Comparison of ENCODE assay signal across 12 cellular contexts in genomic region chr2:205708231-205708631, GRCh38. TPM values are rescaled to one million over a fixed set of nuclear protein-coding genes. Genes with fewer than 3 reads are reported as not detected.
A peak's percentile ranks its signal among the peaks of the same experiment; 100 is the strongest.
DNase-seq lines count a peak whose midpoint lies in the region; ATAC-seq and TF ChIP-seq lines count a peak whose summit lies in the region.
"Had no signal": no experiment of that assay in that cellular context is flagged by ENCODE, and none has a peak within 500 bp of the region (broad histone marks: within the 10 kb centered on the region; RNA-seq: fewer than 3 reads in every experiment).

No MANE protein-coding gene starts in this region.

- no peaks in the 10 kb centered on the region for H3K27me3 Mint-ChIP-seq in stimulated activated naive B cell treated with anti-CD40 and anti-IgM and Interleukin-4, amounts not matched to agents 10 μg/mL and 1 μg/mL and 100 μg/mL, for 72 hours

- H3K4me3 ChIP-seq in colonic mucosa (no peak overlapping the region), right lobe of liver (no peak overlapping the region)
- H3K4me3 ChIP-seq: lung had no signal

- no peak overlapping the region for H3K27ac Mint-ChIP-seq in stimulated activated naive B cell treated with anti-CD40 and anti-IgM and Interleukin-4, amounts not matched to agents 10 μg/mL and 1 μg/mL and 100 μg/mL, for 72 hours
- H3K27ac Mint-ChIP-seq: activated naive CD4-positive, alpha-beta T cell treated with anti-CD3 and anti-CD28 coated beads for 36 hours had no signal

- H3K27ac ChIP-seq in colonic mucosa: peak overlapping the region; percentile 74
- peak overlapping the region in 1 of 3 donors; percentile 67 for H3K27ac ChIP-seq in right lobe of liver

- peak; percentile 31 to 62 (median 58) for ATAC-seq in right lobe of liver
- ATAC-seq in stimulated activated naive B cell treated with anti-CD40 and anti-IgM and Interleukin-4, amounts not matched to agents 10 μg/mL and 1 μg/mL and 100 μg/mL, for 72 hours (replicated peaks): no peak
- ATAC-seq in left colon: no peak
- ATAC-seq in GM21619 (IDR thresholded peaks at IDR 0.05; ENCODE audit: unreplicated experiment): no peak

- intact Hi-C loops in colonic mucosa (cut with DNase I): no loop called here
- intact Hi-C loops in right lobe of liver (cut with DNase I): no loop called here
- intact Hi-C loops in left colon (cut with DNase I, micrococcal nuclease): no loop called here

- H3K4me3 Mint-ChIP-seq in stimulated activated naive B cell treated with anti-CD40 and anti-IgM and Interleukin-4, amounts not matched to agents 10 μg/mL and 1 μg/mL and 100 μg/mL, for 72 hours: no peak overlapping the region
- H3K4me3 Mint-ChIP-seq: activated naive CD4-positive, alpha-beta T cell treated with anti-CD3 and anti-CD28 coated beads for 36 hours had no signal

- H3K27me3 ChIP-seq in colonic mucosa: no peaks in the 10 kb centered on the region
- no peaks in the 10 kb centered on the region for H3K27me3 ChIP-seq in right lobe of liver

- WGBS in right lobe of liver (ENCODE audit: insufficient coverage, low coverage, low lambda C conversion rate, missing lambda C conversion rate): 63% methylated on average over 10 of the region's 11 CpGs

- no peaks in the 10 kb centered on the region for H3K36me3 ChIP-seq in colonic mucosa
- H3K36me3 ChIP-seq in right lobe of liver: no peaks in the 10 kb centered on the region

- TF ChIP-seq CTCF in colonic mucosa (IDR thresholded peaks at IDR 0.05) (no peak), right lobe of liver (IDR thresholded peaks at IDR 0.05) (no peak)

- peaks cover 1 to 4% of the 10 kb centered on the region in 2 donors for H3K36me3 Mint-ChIP-seq in stimulated activated naive B cell treated with anti-CD40 and anti-IgM and Interleukin-4, amounts not matched to agents 10 μg/mL and 1 μg/mL and 100 μg/mL, for 72 hours

- H3K4me1 ChIP-seq in colonic mucosa (peaks cover 6% of the 10 kb centered on the region), right lobe of liver (no peaks in the 10 kb centered on the region)

- H3K9me3 ChIP-seq in colonic mucosa (no peaks in the 10 kb centered on the region), right lobe of liver (no peaks in the 10 kb centered on the region)

- H3K4me1 Mint-ChIP-seq in stimulated activated naive B cell treated with anti-CD40 and anti-IgM and Interleukin-4, amounts not matched to agents 10 μg/mL and 1 μg/mL and 100 μg/mL, for 72 hours: peaks cover 50 to 70% of the 10 kb centered on the region in 2 donors

- H3K9ac ChIP-seq in colonic mucosa (ENCODE audit: low read depth in 2 of 2, low read length in 2 of 2): no peak overlapping the region

- H3K9me3 Mint-ChIP-seq in stimulated activated naive B cell treated with anti-CD40 and anti-IgM and Interleukin-4, amounts not matched to agents 10 μg/mL and 1 μg/mL and 100 μg/mL, for 72 hours: peaks cover 0 to 2% of the 10 kb centered on the region in 2 donors
- H3K9me3 Mint-ChIP-seq: activated naive CD4-positive, alpha-beta T cell treated with anti-CD3 and anti-CD28 coated beads for 36 hours had no signal

- peak; percentile 95 for DNase-seq in M059J (ENCODE audit: low read depth)
- DNase-seq in colonic mucosa: no peak
- DNase-seq in right lobe of liver: peak in 1 of 3 donors; percentile 40
- peak; percentile 84 for DNase-seq in stromal cell of bone marrow (ENCODE audit: low read depth)
- DNase-seq in NCI-H1436 (lab: John Stamatoyannopoulos, UW): no peak
- no peak for DNase-seq in stimulated activated naive B cell treated with anti-CD40 and anti-IgM and Interleukin-4, amounts not matched to agents 10 μg/mL and 1 μg/mL and 100 μg/mL, for 72 hours
- no peak for DNase-seq in left colon
- DNase-seq: activated naive CD4-positive, alpha-beta T cell treated with anti-CD3 and anti-CD28 coated beads for 36 hours; NCI-H187; stimulated activated CD4-positive, alpha-beta T cell treated with anti-CD3 and anti-CD28 coated beads, Interleukin-15, amount 100 ng/mL, for 24 hours had no signal

- no peak for TF ChIP-seq POLR2A in right lobe of liver (IDR thresholded peaks at IDR 0.05)

RNA-seq across cellular contexts. Expression of gene NRP2, which starts 25.9 kb away (rescaled TPM):
- total RNA-seq in M059J (2014; rRNA removed; shearing (Covaris generic)): 62.0 and 84.6 TPM in 2 replicates
- total RNA-seq in colonic mucosa (10 to 100 TPM in 1 of 2 donors, 1 to 10 TPM in 1; 5.4 to 25.2 TPM), right lobe of liver (10 to 100 TPM in 3 of 6 experiments, 1 to 10 TPM in 3; 5.5 to 23.7 (median 8.6) TPM), left colon (10 to 100 TPM in 1 of 2 donors, 1 to 10 TPM in 1; 3.8 to 42.6 TPM)

Comparison
In these comparisons a context has a peak if more than half of its experiments do, and no peak if none do; other contexts are left out.
1. DNase-seq: peak in M059J (single experiment) and stromal cell of bone marrow (single experiment); none in colonic mucosa (single experiment), NCI-H1436 (single experiment), stimulated activated naive B cell treated with anti-CD40 and anti-IgM and Interleukin-4, amounts not matched to agents 10 μg/mL and 1 μg/mL and 100 μg/mL, for 72 hours (single experiment) and left colon (0 of 2).
2. ATAC-seq: peak in right lobe of liver (4 of 4); none in stimulated activated naive B cell treated with anti-CD40 and anti-IgM and Interleukin-4, amounts not matched to agents 10 μg/mL and 1 μg/mL and 100 μg/mL, for 72 hours (0 of 2), left colon (single experiment) and GM21619 (single experiment).